In the genomic region with DNA sequence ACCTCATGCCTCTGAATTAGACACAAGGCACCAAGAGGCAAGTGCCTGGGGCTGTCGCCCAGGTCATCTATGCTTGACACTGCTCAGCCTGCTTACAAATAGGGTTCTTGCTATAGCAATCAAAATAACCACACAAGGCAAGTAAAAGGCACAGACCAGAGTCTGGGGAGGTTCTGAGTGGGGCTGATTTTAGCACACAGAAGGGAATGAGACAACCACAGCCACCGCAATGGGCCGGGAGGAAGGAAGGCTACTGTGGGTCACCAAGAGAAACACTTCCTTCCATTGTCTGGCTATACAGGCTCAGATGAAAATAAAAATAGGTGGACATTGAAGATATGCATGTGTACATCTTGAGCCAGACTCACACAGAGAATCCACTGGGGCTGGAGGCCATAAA, we compare ENCODE assay signal across 15 cellular contexts.
DNase-seq lines count a peak whose midpoint lies in the region; ATAC-seq and TF ChIP-seq lines count a peak whose summit lies in the region.
"Had no signal": no experiment of that assay in that cellular context is flagged by ENCODE, and none has a peak within 500 bp of the region (broad histone marks: within the 10 kb centered on the region; RNA-seq: fewer than 3 reads in every experiment).

No MANE protein-coding gene starts in this region.

- ATAC-seq in Right ventricle myocardium superior (ENCODE audit: poor library complexity) = peak; percentile 48

- peak overlapping the region; percentile 27 to 80 (median 38) for H3K27ac Mint-ChIP-seq in nephron
- H3K27ac Mint-ChIP-seq: endodermal cell had no signal

- H3K36me3 Mint-ChIP-seq in nephron (ENCODE audit: low read depth) = no peaks in the 10 kb centered on the region

- H3K9me3 ChIP-seq in right atrium auricular region = no peaks in the 10 kb centered on the region
- H3K9me3 ChIP-seq: SJSA1 had no signal

- DNase-seq in Right ventricle myocardium superior (no peak), right atrium auricular region (ENCODE audit: low spot score) (no peak), fibroblast of pulmonary artery (ENCODE audit: low read depth) (peak; percentile 54), LoVo (ENCODE audit: low spot score) (no peak), COLO829 (ENCODE audit: low spot score) (no peak), NCI-H1436 (lab: John Stamatoyannopoulos, UW) (no peak)
- no peak for DNase-seq in effector CD4-positive, alpha-beta T cell
- DNase-seq: activated naive CD4-positive, alpha-beta T cell treated with anti-CD3 and anti-CD28 coated beads, Interleukin-2, amount 50 U/mL, for 16 hours; COR-L47; endodermal cell; NCI-H1930; stimulated activated naive CD4-positive, alpha-beta T cell had no signal

- H3K9me3 Mint-ChIP-seq in nephron = no peaks in the 10 kb centered on the region
- H3K9me3 Mint-ChIP-seq: endodermal cell had no signal

- H3K4me3 Mint-ChIP-seq in nephron = no peak overlapping the region
- H3K4me3 Mint-ChIP-seq: endodermal cell had no signal

- TF ChIP-seq CTCF in right atrium auricular region (IDR thresholded peaks at IDR 0.05) (no peak), fibroblast of pulmonary artery (IDR thresholded peaks at IDR 0.05; ENCODE audit: low read length, missing control alignments) (no peak), nephron (IDR thresholded peaks at IDR 0.05; ENCODE audit: unreplicated experiment in 3 of 3) (no peak)

- intact Hi-C loops in Right ventricle myocardium superior (cut with DNase I) = no loop called here

- H3K4me3 ChIP-seq in right atrium auricular region (no peak overlapping the region), fibroblast of pulmonary artery (replicated peaks; ENCODE audit: low read depth, low read length) (no peak overlapping the region)
- H3K4me3 ChIP-seq: SJSA1 had no signal

- H3K27me3 ChIP-seq in right atrium auricular region = no peaks in the 10 kb centered on the region
- H3K27me3 ChIP-seq: SJSA1 had no signal

- peaks cover 0 to 30% of the 10 kb centered on the region in 2 donors for H3K4me1 ChIP-seq in right atrium auricular region

- peak overlapping the region in 1 of 2 donors; percentile 79 for H3K27ac ChIP-seq in right atrium auricular region
- H3K27ac ChIP-seq: SJSA1, VCaP had no signal

- peaks cover 47% of the 10 kb centered on the region for H3K4me1 Mint-ChIP-seq in nephron

- H3K36me3 ChIP-seq in right atrium auricular region = no peaks in the 10 kb centered on the region
- H3K36me3 ChIP-seq: SJSA1 had no signal

- H3K27me3 Mint-ChIP-seq in nephron (ENCODE audit: low read depth) = peaks cover 3% of the 10 kb centered on the region
